In genomic region chr17:65584604-65585521, GRCh38 we compare ENCODE assay signal across 1 cellular context.
TF ChIP-seq lines count a peak whose summit lies in the region.

No MANE protein-coding gene starts in this region.

TF ChIP-seq in SK-N-SH, 30 proteins besides CTCF, POLR2A, EP300 and RAD21 (continued from another document):
- no peak for TF ChIP-seq JUND (IDR thresholded peaks at IDR 0.05)
- no peak for TF ChIP-seq TCF12 (IDR thresholded peaks at IDR 0.05)
- no peak for TF ChIP-seq NFIC (IDR thresholded peaks at IDR 0.05; ENCODE audit: borderline replicate concordance)
TF ChIP-seq in SK-N-SH: peak in this region for 0.
